ENCODE assay signal across 1 cellular context in the genomic region with DNA sequence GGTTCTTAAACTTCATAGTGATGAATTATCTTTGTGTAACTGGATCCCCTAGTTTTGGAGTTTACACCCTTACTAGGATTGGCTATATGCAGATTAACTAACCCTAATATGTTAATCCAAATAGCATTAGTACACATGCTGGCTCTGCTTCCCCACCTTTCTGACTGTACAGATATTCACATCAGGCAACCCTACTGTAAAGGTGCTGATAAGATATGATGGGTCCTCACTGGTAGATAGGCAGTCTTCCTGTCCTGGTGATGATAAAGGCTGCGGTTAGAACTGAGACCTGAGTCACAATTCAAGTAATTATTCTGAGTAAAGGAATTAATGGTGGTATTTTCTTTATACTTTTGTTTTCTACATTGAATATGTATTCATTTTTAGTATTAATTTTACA.
TF ChIP-seq lines count a peak whose summit lies in the region.

No MANE protein-coding gene starts in this region.

TF ChIP-seq in K562, 482 proteins besides CTCF, POLR2A, EP300 and RAD21 (continued from another document and continues in another):
- peak in 1 of 2 experiments; percentile 94; a peak in 2 of 4 replicates for TF ChIP-seq MLLT1 (IDR thresholded peaks at IDR 0.05)
- TF ChIP-seq, protein P1, sequence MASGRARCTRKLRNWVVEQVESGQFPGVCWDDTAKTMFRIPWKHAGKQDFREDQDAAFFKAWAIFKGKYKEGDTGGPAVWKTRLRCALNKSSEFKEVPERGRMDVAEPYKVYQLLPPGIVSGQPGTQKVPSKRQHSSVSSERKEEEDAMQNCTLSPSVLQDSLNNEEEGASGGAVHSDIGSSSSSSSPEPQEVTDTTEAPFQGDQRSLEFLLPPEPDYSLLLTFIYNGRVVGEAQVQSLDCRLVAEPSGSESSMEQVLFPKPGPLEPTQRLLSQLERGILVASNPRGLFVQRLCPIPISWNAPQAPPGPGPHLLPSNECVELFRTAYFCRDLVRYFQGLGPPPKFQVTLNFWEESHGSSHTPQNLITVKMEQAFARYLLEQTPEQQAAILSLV (tag; IDR thresholded peaks at IDR 0.05), result no peak
- peak; percentile 83 for TF ChIP-seq ZNF239 (CRISPR knock-in tag; IDR thresholded peaks at IDR 0.05)
- TF ChIP-seq PYGO2 (tag; IDR thresholded peaks at IDR 0.05), result peak; percentile 47; the same call in 1 of the 2 replicates
- TF ChIP-seq HDAC1 (IDR thresholded peaks at IDR 0.05), result peak in 1 of 2 experiments; percentile 59; a peak in 1 of 4 replicates
- peak; percentile 70 for TF ChIP-seq HMBOX1 (IDR thresholded peaks at IDR 0.05)
- no peak for TF ChIP-seq BRF1 (IDR thresholded peaks at IDR 0.05; ENCODE audit: borderline replicate concordance, extremely low read depth, insufficient read length)
- TF ChIP-seq RREB1 (CRISPR knock-in tag; IDR thresholded peaks at IDR 0.05), result no peak
- peak; percentile 65 for TF ChIP-seq MEIS2 (IDR thresholded peaks at IDR 0.05; ENCODE audit: partially characterized antibody)
- peak; percentile 63 for TF ChIP-seq GATAD2B (IDR thresholded peaks at IDR 0.05; ENCODE audit: borderline replicate concordance)
- TF ChIP-seq CREB1 (IDR thresholded peaks at IDR 0.05), result peak; percentile 64
- TF ChIP-seq CREB1 (CRISPR knock-in tag; IDR thresholded peaks at IDR 0.05), result no peak
- no peak for TF ChIP-seq CGGBP1 (CRISPR knock-in tag; IDR thresholded peaks at IDR 0.05)
- TF ChIP-seq PATZ1 (CRISPR knock-in tag; IDR thresholded peaks at IDR 0.05; ENCODE audit: borderline replicate concordance), result no peak
- TF ChIP-seq ZNF274 (IDR thresholded peaks at IDR 0.05; ENCODE audit: borderline replicate concordance, low read depth, low read length), result no peak
- TF ChIP-seq, protein P2, sequence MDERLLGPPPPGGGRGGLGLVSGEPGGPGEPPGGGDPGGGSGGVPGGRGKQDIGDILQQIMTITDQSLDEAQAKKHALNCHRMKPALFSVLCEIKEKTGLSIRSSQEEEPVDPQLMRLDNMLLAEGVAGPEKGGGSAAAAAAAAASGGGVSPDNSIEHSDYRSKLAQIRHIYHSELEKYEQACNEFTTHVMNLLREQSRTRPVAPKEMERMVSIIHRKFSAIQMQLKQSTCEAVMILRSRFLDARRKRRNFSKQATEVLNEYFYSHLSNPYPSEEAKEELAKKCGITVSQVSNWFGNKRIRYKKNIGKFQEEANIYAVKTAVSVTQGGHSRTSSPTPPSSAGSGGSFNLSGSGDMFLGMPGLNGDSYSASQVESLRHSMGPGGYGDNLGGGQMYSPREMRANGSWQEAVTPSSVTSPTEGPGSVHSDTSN (CRISPR knock-in tag; IDR thresholded peaks at IDR 0.05; ENCODE audit: low read depth), result no peak
- TF ChIP-seq, protein P2 (tag; conservative IDR thresholded peaks at IDR 0.05; ENCODE audit: low read depth), result no peak
- TF ChIP-seq NR1H2 (CRISPR knock-in tag; IDR thresholded peaks at IDR 0.05), result no peak
- TF ChIP-seq XRCC4 (IDR thresholded peaks at IDR 0.05; ENCODE audit: extremely low read depth, insufficient read depth, insufficient read length), result no peak
- TF ChIP-seq JUND (IDR thresholded peaks at IDR 0.05; ENCODE audit: borderline replicate concordance, low read depth, low read length), result peak; percentile 84
- TF ChIP-seq JUND (tag; IDR thresholded peaks at IDR 0.05; ENCODE audit: borderline replicate concordance, low read depth, low read length), result peak; percentile 43; the same call in 1 of the 3 replicates
- no peak for TF ChIP-seq ZBTB5 (IDR thresholded peaks at IDR 0.05)
- peak; percentile 97 for TF ChIP-seq KLF16 (IDR thresholded peaks at IDR 0.05)
- no peak for TF ChIP-seq ZNF263 (CRISPR knock-in tag; IDR thresholded peaks at IDR 0.05; ENCODE audit: borderline replicate concordance)
- TF ChIP-seq KDM1A (IDR thresholded peaks at IDR 0.05), result peak; percentile 56 to 78; a peak in 3 of 4 replicates
- peak; percentile 59; the same call in 1 of the 2 replicates for TF ChIP-seq ZNF589 (CRISPR knock-in tag; IDR thresholded peaks at IDR 0.05; ENCODE audit: low read depth)
- TF ChIP-seq, protein P3, sequence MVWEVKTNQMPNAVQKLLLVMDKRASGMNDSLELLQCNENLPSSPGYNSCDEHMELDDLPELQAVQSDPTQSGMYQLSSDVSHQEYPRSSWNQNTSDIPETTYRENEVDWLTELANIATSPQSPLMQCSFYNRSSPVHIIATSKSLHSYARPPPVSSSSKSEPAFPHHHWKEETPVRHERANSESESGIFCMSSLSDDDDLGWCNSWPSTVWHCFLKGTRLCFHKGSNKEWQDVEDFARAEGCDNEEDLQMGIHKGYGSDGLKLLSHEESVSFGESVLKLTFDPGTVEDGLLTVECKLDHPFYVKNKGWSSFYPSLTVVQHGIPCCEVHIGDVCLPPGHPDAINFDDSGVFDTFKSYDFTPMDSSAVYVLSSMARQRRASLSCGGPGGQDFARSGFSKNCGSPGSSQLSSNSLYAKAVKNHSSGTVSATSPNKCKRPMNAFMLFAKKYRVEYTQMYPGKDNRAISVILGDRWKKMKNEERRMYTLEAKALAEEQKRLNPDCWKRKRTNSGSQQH (CRISPR knock-in tag; IDR thresholded peaks at IDR 0.05), result no peak
- peak; percentile 95 for TF ChIP-seq NCOR1 (IDR thresholded peaks at IDR 0.05)
- TF ChIP-seq KHSRP (IDR thresholded peaks at IDR 0.05), result 0 out of 2 replicates have a peak, but pooled peaks have one; percentile 39
- TF ChIP-seq, protein P4, sequence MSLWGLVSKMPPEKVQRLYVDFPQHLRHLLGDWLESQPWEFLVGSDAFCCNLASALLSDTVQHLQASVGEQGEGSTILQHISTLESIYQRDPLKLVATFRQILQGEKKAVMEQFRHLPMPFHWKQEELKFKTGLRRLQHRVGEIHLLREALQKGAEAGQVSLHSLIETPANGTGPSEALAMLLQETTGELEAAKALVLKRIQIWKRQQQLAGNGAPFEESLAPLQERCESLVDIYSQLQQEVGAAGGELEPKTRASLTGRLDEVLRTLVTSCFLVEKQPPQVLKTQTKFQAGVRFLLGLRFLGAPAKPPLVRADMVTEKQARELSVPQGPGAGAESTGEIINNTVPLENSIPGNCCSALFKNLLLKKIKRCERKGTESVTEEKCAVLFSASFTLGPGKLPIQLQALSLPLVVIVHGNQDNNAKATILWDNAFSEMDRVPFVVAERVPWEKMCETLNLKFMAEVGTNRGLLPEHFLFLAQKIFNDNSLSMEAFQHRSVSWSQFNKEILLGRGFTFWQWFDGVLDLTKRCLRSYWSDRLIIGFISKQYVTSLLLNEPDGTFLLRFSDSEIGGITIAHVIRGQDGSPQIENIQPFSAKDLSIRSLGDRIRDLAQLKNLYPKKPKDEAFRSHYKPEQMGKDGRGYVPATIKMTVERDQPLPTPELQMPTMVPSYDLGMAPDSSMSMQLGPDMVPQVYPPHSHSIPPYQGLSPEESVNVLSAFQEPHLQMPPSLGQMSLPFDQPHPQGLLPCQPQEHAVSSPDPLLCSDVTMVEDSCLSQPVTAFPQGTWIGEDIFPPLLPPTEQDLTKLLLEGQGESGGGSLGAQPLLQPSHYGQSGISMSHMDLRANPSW (CRISPR knock-in tag; IDR thresholded peaks at IDR 0.05), result no peak
- TF ChIP-seq CSDE1 (IDR thresholded peaks at IDR 0.05), result no peak
- no peak for TF ChIP-seq FOXA1 (IDR thresholded peaks at IDR 0.05; ENCODE audit: borderline replicate concordance)
- peak; percentile 75 for TF ChIP-seq DACH1 (IDR thresholded peaks at IDR 0.05; ENCODE audit: partially characterized antibody)
- no peak for TF ChIP-seq ESRRB (CRISPR knock-in tag; IDR thresholded peaks at IDR 0.05; ENCODE audit: borderline replicate concordance)
- no peak for TF ChIP-seq HDGF (IDR thresholded peaks at IDR 0.05)
- peak; percentile 97 for TF ChIP-seq PML (IDR thresholded peaks at IDR 0.05; ENCODE audit: low read length)
- TF ChIP-seq CBFA2T3 (IDR thresholded peaks at IDR 0.05), result peak; percentile 99
- TF ChIP-seq CHCHD3 (CRISPR knock-in tag; IDR thresholded peaks at IDR 0.05), result no peak
